ENCODE assay signal across 1 cellular context in genomic region chr20:62850333-62850974, GRCh38.
TF ChIP-seq lines count a peak whose summit lies in the region.

No MANE protein-coding gene starts in this region.

TF ChIP-seq in HepG2, 621 proteins besides CTCF, POLR2A, EP300 and RAD21 (continues in another document):
- TF ChIP-seq MED8 (CRISPR knock-in tag; IDR thresholded peaks at IDR 0.05; ENCODE audit: insufficient replicate concordance) (peak; percentile 41), MAF1 (CRISPR knock-in tag; IDR thresholded peaks at IDR 0.05; ENCODE audit: borderline replicate concordance) (no peak), AGO2 (optimal IDR thresholded peaks at IDR 0.05; ENCODE audit: low read depth, low read length) (peak; percentile 89), FOXK2 (IDR thresholded peaks at IDR 0.05) (no peak), ETS1 (CRISPR knock-in tag; IDR thresholded peaks at IDR 0.05) (no peak), MEF2D (CRISPR knock-in tag; IDR thresholded peaks at IDR 0.05) (no peak), HNF4A (CRISPR knock-in tag; IDR thresholded peaks at IDR 0.05) (no peak), ZNF263 (CRISPR knock-in tag; IDR thresholded peaks at IDR 0.05) (no peak), PAXIP1 (CRISPR knock-in tag; conservative IDR thresholded peaks at IDR 0.05) (no peak), NFYB (CRISPR knock-in tag; IDR thresholded peaks at IDR 0.05) (no peak), ZNF337 (CRISPR knock-in tag; IDR thresholded peaks at IDR 0.05; ENCODE audit: borderline replicate concordance, low read depth) (no peak), CHD4 (IDR thresholded peaks at IDR 0.05; ENCODE audit: borderline replicate concordance, low read length) (no peak), HIVEP1 (CRISPR knock-in tag; IDR thresholded peaks at IDR 0.05) (peak; percentile 61), ZNF75D (CRISPR knock-in tag; IDR thresholded peaks at IDR 0.05; ENCODE audit: borderline replicate concordance) (no peak), KAT8 (CRISPR knock-in tag; IDR thresholded peaks at IDR 0.05) (no peak), KLF12 (CRISPR knock-in tag; IDR thresholded peaks at IDR 0.05; ENCODE audit: borderline replicate concordance) (no peak), ZNF18 (CRISPR knock-in tag; IDR thresholded peaks at IDR 0.05; ENCODE audit: insufficient replicate concordance) (no peak), ZZZ3 (CRISPR knock-in tag; IDR thresholded peaks at IDR 0.05; ENCODE audit: borderline replicate concordance) (no peak), ZNF878 (CRISPR knock-in tag; IDR thresholded peaks at IDR 0.05) (no peak), ZNF382 (CRISPR knock-in tag; IDR thresholded peaks at IDR 0.05; ENCODE audit: borderline replicate concordance) (no peak), ZNF121 (CRISPR knock-in tag; IDR thresholded peaks at IDR 0.05) (no peak), ZNF570 (CRISPR knock-in tag; IDR thresholded peaks at IDR 0.05; ENCODE audit: borderline replicate concordance) (no peak), JUNB (CRISPR knock-in tag; IDR thresholded peaks at IDR 0.05; ENCODE audit: borderline replicate concordance) (no peak), ZNF235 (CRISPR knock-in tag; IDR thresholded peaks at IDR 0.05; ENCODE audit: borderline replicate concordance) (no peak), RBFOX2 (IDR thresholded peaks at IDR 0.05; ENCODE audit: low read depth, low read length) (no peak), ZNF124 (CRISPR knock-in tag; IDR thresholded peaks at IDR 0.05) (no peak), HNRNPH1 (optimal IDR thresholded peaks at IDR 0.05; ENCODE audit: low read depth, low read length) (peak; percentile 57), RXRA (CRISPR knock-in tag; IDR thresholded peaks at IDR 0.05) (no peak), HINFP (CRISPR knock-in tag; IDR thresholded peaks at IDR 0.05; ENCODE audit: low read depth) (no peak), GATAD2A (CRISPR knock-in tag; IDR thresholded peaks at IDR 0.05) (no peak)
- TF ChIP-seq, protein P1, sequence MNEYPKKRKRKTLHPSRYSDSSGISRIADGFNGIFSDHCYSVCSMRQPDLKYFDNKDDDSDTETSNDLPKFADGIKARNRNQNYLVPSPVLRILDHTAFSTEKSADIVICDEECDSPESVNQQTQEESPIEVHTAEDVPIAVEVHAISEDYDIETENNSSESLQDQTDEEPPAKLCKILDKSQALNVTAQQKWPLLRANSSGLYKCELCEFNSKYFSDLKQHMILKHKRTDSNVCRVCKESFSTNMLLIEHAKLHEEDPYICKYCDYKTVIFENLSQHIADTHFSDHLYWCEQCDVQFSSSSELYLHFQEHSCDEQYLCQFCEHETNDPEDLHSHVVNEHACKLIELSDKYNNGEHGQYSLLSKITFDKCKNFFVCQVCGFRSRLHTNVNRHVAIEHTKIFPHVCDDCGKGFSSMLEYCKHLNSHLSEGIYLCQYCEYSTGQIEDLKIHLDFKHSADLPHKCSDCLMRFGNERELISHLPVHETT (CRISPR knock-in tag; conservative IDR thresholded peaks at IDR 0.05): no peak
- TF ChIP-seq, protein P2, sequence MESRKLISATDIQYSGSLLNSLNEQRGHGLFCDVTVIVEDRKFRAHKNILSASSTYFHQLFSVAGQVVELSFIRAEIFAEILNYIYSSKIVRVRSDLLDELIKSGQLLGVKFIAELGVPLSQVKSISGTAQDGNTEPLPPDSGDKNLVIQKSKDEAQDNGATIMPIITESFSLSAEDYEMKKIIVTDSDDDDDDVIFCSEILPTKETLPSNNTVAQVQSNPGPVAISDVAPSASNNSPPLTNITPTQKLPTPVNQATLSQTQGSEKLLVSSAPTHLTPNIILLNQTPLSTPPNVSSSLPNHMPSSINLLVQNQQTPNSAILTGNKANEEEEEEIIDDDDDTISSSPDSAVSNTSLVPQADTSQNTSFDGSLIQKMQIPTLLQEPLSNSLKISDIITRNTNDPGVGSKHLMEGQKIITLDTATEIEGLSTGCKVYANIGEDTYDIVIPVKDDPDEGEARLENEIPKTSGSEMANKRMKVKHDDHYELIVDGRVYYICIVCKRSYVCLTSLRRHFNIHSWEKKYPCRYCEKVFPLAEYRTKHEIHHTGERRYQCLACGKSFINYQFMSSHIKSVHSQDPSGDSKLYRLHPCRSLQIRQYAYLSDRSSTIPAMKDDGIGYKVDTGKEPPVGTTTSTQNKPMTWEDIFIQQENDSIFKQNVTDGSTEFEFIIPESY (CRISPR knock-in tag; IDR thresholded peaks at IDR 0.05): peak; percentile 76
- TF ChIP-seq, protein P3, sequence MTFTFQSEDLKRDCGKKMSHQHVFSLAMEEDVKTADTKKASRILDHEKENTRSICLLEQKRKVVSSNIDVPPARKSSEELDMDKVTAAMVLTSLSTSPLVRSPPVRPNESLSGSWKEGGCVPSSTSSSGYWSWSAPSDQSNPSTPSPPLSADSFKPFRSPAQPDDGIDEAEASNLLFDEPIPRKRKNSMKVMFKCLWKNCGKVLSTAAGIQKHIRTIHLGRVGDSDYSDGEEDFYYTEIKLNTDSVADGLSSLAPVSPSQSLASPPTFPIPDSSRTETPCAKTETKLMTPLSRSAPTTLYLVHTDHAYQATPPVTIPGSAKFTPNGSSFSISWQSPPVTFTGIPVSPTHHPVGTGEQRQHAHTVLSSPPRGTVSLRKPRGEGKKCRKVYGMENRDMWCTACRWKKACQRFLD (CRISPR knock-in tag; IDR thresholded peaks at IDR 0.05; ENCODE audit: borderline replicate concordance): no peak
- TF ChIP-seq, protein P4, sequence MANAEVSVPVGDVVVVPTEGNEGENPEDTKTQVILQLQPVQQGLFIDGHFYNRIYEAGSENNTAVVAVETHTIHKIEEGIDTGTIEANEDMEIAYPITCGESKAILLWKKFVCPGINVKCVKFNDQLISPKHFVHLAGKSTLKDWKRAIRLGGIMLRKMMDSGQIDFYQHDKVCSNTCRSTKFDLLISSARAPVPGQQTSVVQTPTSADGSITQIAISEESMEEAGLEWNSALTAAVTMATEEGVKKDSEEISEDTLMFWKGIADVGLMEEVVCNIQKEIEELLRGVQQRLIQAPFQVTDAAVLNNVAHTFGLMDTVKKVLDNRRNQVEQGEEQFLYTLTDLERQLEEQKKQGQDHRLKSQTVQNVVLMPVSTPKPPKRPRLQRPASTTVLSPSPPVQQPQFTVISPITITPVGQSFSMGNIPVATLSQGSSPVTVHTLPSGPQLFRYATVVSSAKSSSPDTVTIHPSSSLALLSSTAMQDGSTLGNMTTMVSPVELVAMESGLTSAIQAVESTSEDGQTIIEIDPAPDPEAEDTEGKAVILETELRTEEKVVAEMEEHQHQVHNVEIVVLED (CRISPR knock-in tag; IDR thresholded peaks at IDR 0.05; ENCODE audit: borderline replicate concordance): no peak
- TF ChIP-seq, protein P5, sequence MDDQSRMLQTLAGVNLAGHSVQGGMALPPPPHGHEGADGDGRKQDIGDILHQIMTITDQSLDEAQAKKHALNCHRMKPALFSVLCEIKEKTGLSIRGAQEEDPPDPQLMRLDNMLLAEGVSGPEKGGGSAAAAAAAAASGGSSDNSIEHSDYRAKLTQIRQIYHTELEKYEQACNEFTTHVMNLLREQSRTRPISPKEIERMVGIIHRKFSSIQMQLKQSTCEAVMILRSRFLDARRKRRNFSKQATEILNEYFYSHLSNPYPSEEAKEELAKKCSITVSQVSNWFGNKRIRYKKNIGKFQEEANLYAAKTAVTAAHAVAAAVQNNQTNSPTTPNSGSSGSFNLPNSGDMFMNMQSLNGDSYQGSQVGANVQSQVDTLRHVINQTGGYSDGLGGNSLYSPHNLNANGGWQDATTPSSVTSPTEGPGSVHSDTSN (CRISPR knock-in tag; IDR thresholded peaks at IDR 0.05; ENCODE audit: borderline replicate concordance): no peak
- TF ChIP-seq, protein P6, sequence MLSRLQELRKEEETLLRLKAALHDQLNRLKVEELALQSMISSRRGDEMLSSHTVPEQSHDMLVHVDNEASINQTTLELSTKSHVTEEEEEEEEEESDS (CRISPR knock-in tag; IDR thresholded peaks at IDR 0.05; ENCODE audit: borderline replicate concordance): no peak
- TF ChIP-seq, protein P7, sequence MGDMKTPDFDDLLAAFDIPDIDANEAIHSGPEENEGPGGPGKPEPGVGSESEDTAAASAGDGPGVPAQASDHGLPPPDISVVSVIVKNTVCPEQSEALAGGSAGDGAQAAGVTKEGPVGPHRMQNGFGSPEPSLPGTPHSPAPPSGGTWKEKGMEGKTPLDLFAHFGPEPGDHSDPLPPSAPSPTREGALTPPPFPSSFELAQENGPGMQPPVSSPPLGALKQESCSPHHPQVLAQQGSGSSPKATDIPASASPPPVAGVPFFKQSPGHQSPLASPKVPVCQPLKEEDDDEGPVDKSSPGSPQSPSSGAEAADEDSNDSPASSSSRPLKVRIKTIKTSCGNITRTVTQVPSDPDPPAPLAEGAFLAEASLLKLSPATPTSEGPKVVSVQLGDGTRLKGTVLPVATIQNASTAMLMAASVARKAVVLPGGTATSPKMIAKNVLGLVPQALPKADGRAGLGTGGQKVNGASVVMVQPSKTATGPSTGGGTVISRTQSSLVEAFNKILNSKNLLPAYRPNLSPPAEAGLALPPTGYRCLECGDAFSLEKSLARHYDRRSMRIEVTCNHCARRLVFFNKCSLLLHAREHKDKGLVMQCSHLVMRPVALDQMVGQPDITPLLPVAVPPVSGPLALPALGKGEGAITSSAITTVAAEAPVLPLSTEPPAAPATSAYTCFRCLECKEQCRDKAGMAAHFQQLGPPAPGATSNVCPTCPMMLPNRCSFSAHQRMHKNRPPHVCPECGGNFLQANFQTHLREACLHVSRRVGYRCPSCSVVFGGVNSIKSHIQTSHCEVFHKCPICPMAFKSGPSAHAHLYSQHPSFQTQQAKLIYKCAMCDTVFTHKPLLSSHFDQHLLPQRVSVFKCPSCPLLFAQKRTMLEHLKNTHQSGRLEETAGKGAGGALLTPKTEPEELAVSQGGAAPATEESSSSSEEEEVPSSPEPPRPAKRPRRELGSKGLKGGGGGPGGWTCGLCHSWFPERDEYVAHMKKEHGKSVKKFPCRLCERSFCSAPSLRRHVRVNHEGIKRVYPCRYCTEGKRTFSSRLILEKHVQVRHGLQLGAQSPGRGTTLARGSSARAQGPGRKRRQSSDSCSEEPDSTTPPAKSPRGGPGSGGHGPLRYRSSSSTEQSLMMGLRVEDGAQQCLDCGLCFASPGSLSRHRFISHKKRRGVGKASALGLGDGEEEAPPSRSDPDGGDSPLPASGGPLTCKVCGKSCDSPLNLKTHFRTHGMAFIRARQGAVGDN (CRISPR knock-in tag; IDR thresholded peaks at IDR 0.05): peak; percentile 26; the same call in 1 of the 2 replicates
- TF ChIP-seq, protein P8, sequence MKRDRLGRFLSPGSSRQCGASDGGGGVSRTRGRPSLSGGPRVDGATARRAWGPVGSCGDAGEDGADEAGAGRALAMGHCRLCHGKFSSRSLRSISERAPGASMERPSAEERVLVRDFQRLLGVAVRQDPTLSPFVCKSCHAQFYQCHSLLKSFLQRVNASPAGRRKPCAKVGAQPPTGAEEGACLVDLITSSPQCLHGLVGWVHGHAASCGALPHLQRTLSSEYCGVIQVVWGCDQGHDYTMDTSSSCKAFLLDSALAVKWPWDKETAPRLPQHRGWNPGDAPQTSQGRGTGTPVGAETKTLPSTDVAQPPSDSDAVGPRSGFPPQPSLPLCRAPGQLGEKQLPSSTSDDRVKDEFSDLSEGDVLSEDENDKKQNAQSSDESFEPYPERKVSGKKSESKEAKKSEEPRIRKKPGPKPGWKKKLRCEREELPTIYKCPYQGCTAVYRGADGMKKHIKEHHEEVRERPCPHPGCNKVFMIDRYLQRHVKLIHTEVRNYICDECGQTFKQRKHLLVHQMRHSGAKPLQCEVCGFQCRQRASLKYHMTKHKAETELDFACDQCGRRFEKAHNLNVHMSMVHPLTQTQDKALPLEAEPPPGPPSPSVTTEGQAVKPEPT (CRISPR knock-in tag; IDR thresholded peaks at IDR 0.05; ENCODE audit: low read depth): no peak
